23 cellular contexts compared by ENCODE assay signal in genomic region chr20:30910937-30911725, GRCh38.
"Had no signal": no experiment of that assay in that cellular context is flagged by ENCODE, and none has a peak within 500 bp of the region (broad histone marks: within the 10 kb centered on the region; RNA-seq: fewer than 3 reads in every experiment).

No MANE protein-coding gene starts in this region.

- H3K9me3 ChIP-seq: SJSA1 had no signal

- FAIRE-seq: TTC549 had no signal

- H3K36me3 ChIP-seq: SJSA1 had no signal

- H3K27ac Mint-ChIP-seq: activated CD4-positive, alpha-beta memory T cell treated with anti-CD3 and anti-CD28 coated beads, Interleukin-2, amount 10 ng/mL, durations not matched to agents 7 days and 5 days; activated CD4-positive, alpha-beta T cell treated with anti-CD3 and anti-CD28 coated beads for 36 hours; activated naive CD4-positive, alpha-beta T cell treated with anti-CD3 and anti-CD28 coated beads, Interleukin-2, amount 10 ng/mL, durations not matched to agents 7 days and 5 days; activated naive CD8-positive, alpha-beta T cell treated with anti-CD3 and anti-CD28 coated beads for 36 hours; activated T-cell treated with anti-CD3 and anti-CD28 coated beads, Interleukin-2, amount 50 U/mL, for 72 hours; activated T-helper 2 cell treated with anti-CD3 and anti-CD28 coated beads, Interferon-gamma antibody, Interleukin-2, Interleukin-4, amounts not matched to agents 10 μg/mL and 5 μg/mL and 100 μg/mL, durations not matched to agents 14 hours and 24 hours and 36 hours; T-helper 17 cell had no signal

- H3K4me3 ChIP-seq: SJSA1 had no signal

- H3K4me1 ChIP-seq: SJSA1 had no signal

- H3K4me3 Mint-ChIP-seq: activated CD4-positive, alpha-beta memory T cell treated with anti-CD3 and anti-CD28 coated beads, Interleukin-2, amount 10 ng/mL, durations not matched to agents 7 days and 5 days; activated CD4-positive, alpha-beta T cell treated with anti-CD3 and anti-CD28 coated beads for 36 hours; activated naive CD4-positive, alpha-beta T cell treated with anti-CD3 and anti-CD28 coated beads, Interleukin-2, amount 10 ng/mL, durations not matched to agents 7 days and 5 days; activated naive CD8-positive, alpha-beta T cell treated with anti-CD3 and anti-CD28 coated beads for 36 hours; activated T-cell treated with anti-CD3 and anti-CD28 coated beads, Interleukin-2, amount 50 U/mL, for 72 hours; T-helper 17 cell had no signal

- ATAC-seq: activated CD4-positive, alpha-beta T cell treated with anti-CD3 and anti-CD28 coated beads for 36 hours; activated T-cell treated with anti-CD3 and anti-CD28 coated beads, Interleukin-2, amount 50 U/mL, for 72 hours; T-helper 17 cell had no signal

- DNase-seq: activated CD4-positive, alpha-beta memory T cell treated with anti-CD3 and anti-CD28 coated beads, Interleukin-2, amount 10 ng/mL, durations not matched to agents 7 days and 5 days; activated CD4-positive, alpha-beta T cell treated with anti-CD3 and anti-CD28 coated beads for 36 hours; activated CD4-positive, alpha-beta T cell treated with anti-CD3 and anti-CD28 coated beads, Interleukin-2, amount 50 U/mL, for 1 hour; activated CD4-positive, CD25-positive, alpha-beta regulatory T cell; activated gamma-delta T cell treated with Interleukin-2 at 50 U/mL for 16 hours; activated naive CD4-positive, alpha-beta T cell treated with anti-CD3 and anti-CD28 coated beads, Interleukin-2, amount 10 ng/mL, durations not matched to agents 7 days and 5 days; activated naive CD8-positive, alpha-beta T cell treated with anti-CD3 and anti-CD28 coated beads for 36 hours; activated T-cell treated with anti-CD3 and anti-CD28 coated beads for 4 hours; activated T-cell treated with anti-CD3 and anti-CD28 coated beads, Interleukin-2, amount 50 U/mL, for 72 hours; caudate nucleus; Karpas-422; MM.1S; NCI-H1436; NCI-H1694 treated with DMSO at 0.1 percent for 48 hours; NCI-H2081; NCI-H446; NCI-H524; SHP77; T-helper 17 cell; T1000 had no signal

- H3K27me3 ChIP-seq: SJSA1 had no signal

- H3K4me1 Mint-ChIP-seq: activated CD4-positive, alpha-beta T cell treated with anti-CD3 and anti-CD28 coated beads for 36 hours; activated naive CD8-positive, alpha-beta T cell treated with anti-CD3 and anti-CD28 coated beads for 36 hours had no signal

- H3K27ac ChIP-seq: SJSA1 had no signal
